ENCODE assay signal across 27 cellular contexts in genomic region chr3:189724366-189724765, GRCh38.
DNase-seq lines count a peak whose midpoint lies in the region; ATAC-seq and TF ChIP-seq lines count a peak whose summit lies in the region.
"Had no signal": no experiment of that assay in that cellular context is flagged by ENCODE, and none has a peak within 500 bp of the region (broad histone marks: within the 10 kb centered on the region; RNA-seq: fewer than 3 reads in every experiment).

No MANE protein-coding gene starts in this region.

- H3K27ac ChIP-seq in tibial nerve, result no peak overlapping the region
- H3K27ac ChIP-seq: BLaER1 treated with 17β-estradiol and CSF1 and Interleukin-3, amounts not matched to agents 10 nM and 100 nM; Peyer's patch; upper lobe of left lung had no signal

- ATAC-seq in GM18873 (IDR thresholded peaks at IDR 0.05; ENCODE audit: low FRiP score, unreplicated experiment), result no peak
- ATAC-seq: activated naive CD8-positive, alpha-beta T cell treated with anti-CD3 and anti-CD28 coated beads, Interleukin-2, amount 50 U/mL, for 24 hours; left lobe of liver; natural killer cell treated with Interleukin-12 subunit alpha and Interleukin-12 subunit beta and Interleukin-15 and Interleukin-18, amount 100 ng/mL, for 72 hours; stimulated activated memory B cell treated with anti-CD40 and anti-IgM and Interleukin-4, amounts not matched to agents 10 μg/mL and 1 μg/mL and 100 μg/mL, for 72 hours had no signal

- peak; percentile 20 for DNase-seq in AG09309 (ENCODE audit: low read depth)
- peak; percentile 14 for DNase-seq in GM03348 (ENCODE audit: low spot score)
- peak; percentile 78 for DNase-seq in NCI-H510A treated with DMSO at 0.1 percent for 48 hours (lab: John Stamatoyannopoulos, UW)
- peak; percentile 64 for DNase-seq in fibroblast of peridontal ligament (ENCODE audit: extremely low read depth)
- DNase-seq in Kasumi-1 (lab: John Stamatoyannopoulos, UW), result no peak
- no peak for DNase-seq in tibial nerve (ENCODE audit: low spot score in 2 of 2)
- no peak for DNase-seq in hypothalamus (lab: John Stamatoyannopoulos, UW)
- DNase-seq: ACHN; activated CD4-positive, alpha-beta memory T cell treated with anti-CD3 and anti-CD28 coated beads for 36 hours; activated CD4-positive, alpha-beta T cell treated with anti-CD3 and anti-CD28 coated beads for 1 hour; activated naive CD4-positive, alpha-beta T cell; activated naive CD8-positive, alpha-beta T cell treated with anti-CD3 and anti-CD28 coated beads, Interleukin-2, amount 50 U/mL, for 24 hours; caudate nucleus; dermis blood vessel endothelial cell; endodermal cell; HFFc6; MV-4-11; Peyer's patch; SIG-M5; stimulated activated CD4-positive, alpha-beta T cell treated with anti-CD3 and anti-CD28 coated beads, Interleukin-15, amount 100 ng/mL, for 24 hours; substantia nigra; upper lobe of left lung had no signal

- TF ChIP-seq CTCF in AG09309 (IDR thresholded peaks at IDR 0.05; ENCODE audit: control insufficient read depth, insufficient read depth, low read depth, low read length, missing control alignments) (no peak), tibial nerve (IDR thresholded peaks at IDR 0.05) (no peak)

- 71 to 73% methylated on average over 4 of the region's 4 CpGs for WGBS in tibial nerve, 2 donors

- no peak for TF ChIP-seq POLR2A in tibial nerve (IDR thresholded peaks at IDR 0.05)

- H3K4me1 ChIP-seq in tibial nerve, result no peaks in the 10 kb centered on the region
- H3K4me1 ChIP-seq: BLaER1 treated with 17β-estradiol and CSF1 and Interleukin-3, amounts not matched to agents 10 nM and 100 nM; Peyer's patch had no signal

- H3K4me3 ChIP-seq in AG09309 (ENCODE audit: control insufficient read depth, low read depth, low read length) (no peak overlapping the region), tibial nerve (no peak overlapping the region)
- H3K4me3 ChIP-seq: BLaER1 treated with 17β-estradiol and CSF1 and Interleukin-3, amounts not matched to agents 10 nM and 100 nM; Peyer's patch; upper lobe of left lung had no signal

- no peak for TF ChIP-seq EP300 in tibial nerve (IDR thresholded peaks at IDR 0.05)

- no peaks in the 10 kb centered on the region for H3K27me3 ChIP-seq in tibial nerve
- H3K27me3 ChIP-seq: BLaER1 treated with 17β-estradiol and CSF1 and Interleukin-3, amounts not matched to agents 10 nM and 100 nM; Peyer's patch; upper lobe of left lung had no signal

- no peaks in the 10 kb centered on the region for H3K36me3 ChIP-seq in tibial nerve
- H3K36me3 ChIP-seq: BLaER1 treated with 17β-estradiol and CSF1 and Interleukin-3, amounts not matched to agents 10 nM and 100 nM; Peyer's patch; upper lobe of left lung had no signal

- H3K9me3 ChIP-seq in tibial nerve, result no peaks in the 10 kb centered on the region
- H3K9me3 ChIP-seq: BLaER1 treated with 17β-estradiol and CSF1 and Interleukin-3, amounts not matched to agents 10 nM and 100 nM; Peyer's patch; upper lobe of left lung had no signal

Comparison
In these comparisons a context has a peak if more than half of its experiments do, and no peak if none do; other contexts are left out.
1. DNase-seq: peak in AG09309 (single experiment), GM03348 (single experiment), NCI-H510A treated with DMSO at 0.1 percent for 48 hours (single experiment) and fibroblast of peridontal ligament (single experiment); none in Kasumi-1 (0 of 2), tibial nerve (0 of 2) and hypothalamus (0 of 51).